Comparison of ENCODE assay signal across 26 cellular contexts in genomic region chr16:25633549-25633948, GRCh38. TPM values are rescaled to one million over a fixed set of nuclear protein-coding genes. Genes with fewer than 3 reads are reported as not detected.
DNase-seq lines count a peak whose midpoint lies in the region; ATAC-seq, FAIRE-seq and TF ChIP-seq lines count a peak whose summit lies in the region.
"Had no signal": no experiment of that assay in that cellular context is flagged by ENCODE, and none has a peak within 500 bp of the region (broad histone marks: within the 10 kb centered on the region; RNA-seq: fewer than 3 reads in every experiment).

No MANE protein-coding gene starts in this region.

- DNase-seq in SK-N-SH (no peak), RCC 7860 (ENCODE audit: low spot score) (peak; percentile 92), fibroblast of mammary gland (ENCODE audit: low read depth) (peak; percentile 21), urothelium cell line (ENCODE audit: low spot score) (peak; percentile 35), NCI-H1436 treated with DMSO at 0.1 percent for 48 hours (lab: John Stamatoyannopoulos, UW) (no peak)
- DNase-seq: 8988T; activated CD4-positive, alpha-beta T cell treated with anti-CD3 and anti-CD28 coated beads, Interleukin-2, amount 50 U/mL, for 1 hour; BE2C; glutamatergic neuron; GOT3; Kasumi-1; naive B cell; NCI-H1105 treated with DMSO at 0.1 percent for 48 hours; NCI-H446 treated with DMSO at 0.1 percent for 48 hours; ovary; Right ventricle myocardium superior; stimulated activated CD4-positive, alpha-beta T cell treated with anti-CD3 and anti-CD28 coated beads, Interleukin-15, amount 100 ng/mL, for 24 hours; substantia nigra had no signal

- FAIRE-seq in RCC 7860 (lab: Jason Lieb, UNC) (peak; percentile 97), urothelium cell line (lab: Jason Lieb, UNC) (no peak)
- FAIRE-seq: G401.6, GM19239 had no signal

- no peak for TF ChIP-seq EP300 in SK-N-SH (IDR thresholded peaks at IDR 0.05; ENCODE audit: borderline replicate concordance in 1 of 2, low read depth in 1 of 2, low read length in 1 of 2)

- H3F3A ChIP-seq in SK-N-SH (replicated peaks; ENCODE audit: insufficient read depth) = no peaks in the 10 kb centered on the region

- H3K9ac ChIP-seq in SK-N-SH = no peak overlapping the region

- no peak for TF ChIP-seq RAD21 in SK-N-SH (IDR thresholded peaks at IDR 0.05; ENCODE audit: low read length)

- no peaks in the 10 kb centered on the region for H3K9me2 ChIP-seq in SK-N-SH

- no peaks in the 10 kb centered on the region for H4K20me1 ChIP-seq in SK-N-SH (ENCODE audit: insufficient read depth)

- no peaks in the 10 kb centered on the region for H3K79me2 ChIP-seq in SK-N-SH (ENCODE audit: insufficient read depth)

- TF ChIP-seq CTCF in SK-N-SH (IDR thresholded peaks at IDR 0.05) (no peak), fibroblast of mammary gland (conservative IDR thresholded peaks at IDR 0.05; ENCODE audit: control insufficient read depth, insufficient read depth, low read depth, low read length) (no peak)

- no peaks in the 10 kb centered on the region for H3K4me1 ChIP-seq in SK-N-SH (ENCODE audit: control insufficient read depth in 1 of 2, insufficient read depth in 2 of 2, low read depth in 1 of 2, low read length in 1 of 2)
- H3K4me1 ChIP-seq: BE2C, right lobe of liver had no signal

- 0% methylated on average over 2 of the region's 2 CpGs for WGBS in SK-N-SH (ENCODE audit: low lambda C conversion rate)

- ATAC-seq in SK-N-SH treated with all-trans-retinoic acid at 6 μM for 48 hours (no peak), GM19351 (IDR thresholded peaks at IDR 0.05; ENCODE audit: unreplicated experiment) (no peak), HG03439 (IDR thresholded peaks at IDR 0.05; ENCODE audit: unreplicated experiment) (no peak)
- ATAC-seq: activated T-helper 17 cell treated with anti-CD3 and anti-CD28 coated beads, Interleukin-2, amount 50 U/mL, for 72 hours had no signal

- POLR2A ChIA-PET in SK-N-SH (lab: Yijun Ruan, JAX) = no interaction called here

- CTCF ChIA-PET in SK-N-SH (lab: Yijun Ruan, JAX) = interaction anchor here (0.8 to 1.1 kb wide), 2 partner anchors 10 to 13 kb away, joined by 3 to 4 read pairs; no protein-coding TSS in a partner anchor

- no peak overlapping the region for H3K4me2 ChIP-seq in SK-N-SH

- H3K4me3 ChIP-seq in SK-N-SH (ENCODE audit: low read depth in 2 of 2, low read length in 1 of 2) = no peak overlapping the region
- H3K4me3 ChIP-seq in fibroblast of mammary gland (ENCODE audit: control insufficient read depth, low read depth, low read length) = no peak overlapping the region
- H3K4me3 ChIP-seq: lung, ovary, right lobe of liver had no signal

- H2AFZ ChIP-seq in SK-N-SH (ENCODE audit: low read depth) = no peak overlapping the region

- H3K27ac ChIP-seq in SK-N-SH (ENCODE audit: low read depth in 2 of 2, low read length in 1 of 2) = no peak overlapping the region
- H3K27ac ChIP-seq: ovary, right lobe of liver had no signal

- H3K27me3 ChIP-seq in SK-N-SH (ENCODE audit: insufficient read depth) = no peaks in the 10 kb centered on the region
- H3K27me3 ChIP-seq: BE2C, ovary, right lobe of liver had no signal

- no peaks in the 10 kb centered on the region for H3K36me3 ChIP-seq in SK-N-SH (replicated peaks in 1 of 2; ENCODE audit: control insufficient read depth in 1 of 2, insufficient read depth in 2 of 2, low read length in 1 of 2)
- H3K36me3 ChIP-seq: BE2C, ovary, right lobe of liver had no signal

- no peaks in the 10 kb centered on the region for H3K9me3 ChIP-seq in SK-N-SH
- H3K9me3 ChIP-seq: BE2C, ovary, right lobe of liver had no signal

TF ChIP-seq in SK-N-SH, 30 proteins besides CTCF, POLR2A, EP300 and RAD21:
- TF ChIP-seq, protein P1, sequence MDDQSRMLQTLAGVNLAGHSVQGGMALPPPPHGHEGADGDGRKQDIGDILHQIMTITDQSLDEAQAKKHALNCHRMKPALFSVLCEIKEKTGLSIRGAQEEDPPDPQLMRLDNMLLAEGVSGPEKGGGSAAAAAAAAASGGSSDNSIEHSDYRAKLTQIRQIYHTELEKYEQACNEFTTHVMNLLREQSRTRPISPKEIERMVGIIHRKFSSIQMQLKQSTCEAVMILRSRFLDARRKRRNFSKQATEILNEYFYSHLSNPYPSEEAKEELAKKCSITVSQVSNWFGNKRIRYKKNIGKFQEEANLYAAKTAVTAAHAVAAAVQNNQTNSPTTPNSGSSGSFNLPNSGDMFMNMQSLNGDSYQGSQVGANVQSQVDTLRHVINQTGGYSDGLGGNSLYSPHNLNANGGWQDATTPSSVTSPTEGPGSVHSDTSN (IDR thresholded peaks at IDR 0.05) = no peak
- TF ChIP-seq FOSL2 (IDR thresholded peaks at IDR 0.05; ENCODE audit: borderline replicate concordance, low read depth) = peak; percentile 51; the same call in 1 of the 2 replicates

TF ChIP-seq in SK-N-SH treated with all-trans-retinoic acid at 6 μM for 48 hours, 23 proteins besides CTCF, POLR2A, EP300 and RAD21:
- TF ChIP-seq, protein P2, sequence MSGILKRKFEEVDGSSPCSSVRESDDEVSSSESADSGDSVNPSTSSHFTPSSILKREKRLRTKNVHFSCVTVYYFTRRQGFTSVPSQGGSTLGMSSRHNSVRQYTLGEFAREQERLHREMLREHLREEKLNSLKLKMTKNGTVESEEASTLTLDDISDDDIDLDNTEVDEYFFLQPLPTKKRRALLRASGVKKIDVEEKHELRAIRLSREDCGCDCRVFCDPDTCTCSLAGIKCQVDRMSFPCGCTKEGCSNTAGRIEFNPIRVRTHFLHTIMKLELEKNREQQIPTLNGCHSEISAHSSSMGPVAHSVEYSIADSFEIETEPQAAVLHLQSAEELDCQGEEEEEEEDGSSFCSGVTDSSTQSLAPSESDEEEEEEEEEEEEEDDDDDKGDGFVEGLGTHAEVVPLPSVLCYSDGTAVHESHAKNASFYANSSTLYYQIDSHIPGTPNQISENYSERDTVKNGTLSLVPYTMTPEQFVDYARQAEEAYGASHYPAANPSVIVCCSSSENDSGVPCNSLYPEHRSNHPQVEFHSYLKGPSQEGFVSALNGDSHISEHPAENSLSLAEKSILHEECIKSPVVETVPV (CRISPR knock-in tag; IDR thresholded peaks at IDR 0.05) = no peak
- TF ChIP-seq ZNF70 (CRISPR knock-in tag; IDR thresholded peaks at IDR 0.05) = no peak
- no peak for TF ChIP-seq POU6F1 (CRISPR knock-in tag; IDR thresholded peaks at IDR 0.05; ENCODE audit: borderline replicate concordance, low read depth)
- TF ChIP-seq ZNF565 (CRISPR knock-in tag; conservative IDR thresholded peaks at IDR 0.05; ENCODE audit: low read depth) = no peak

RNA-seq across cellular contexts. Expression of gene HS3ST4, which starts 58.2 kb away (rescaled TPM):
- polyA plus RNA-seq in SK-N-SH (2012; rRNA removed) = not detected in 2 replicates
- polyA plus RNA-seq in SK-N-SH (2012; cell fraction: cytosol; rRNA removed) = not detected in 2 replicates
- not detected in 2 replicates for polyA plus RNA-seq in SK-N-SH (2012; cell fraction: nucleus; rRNA removed)
- polyA plus RNA-seq: lung, ovary had no signal

Comparison
In these comparisons a context has a peak if more than half of its experiments do, and no peak if none do; other contexts are left out.
1. DNase-seq: peak in RCC 7860 (single experiment), fibroblast of mammary gland (single experiment) and urothelium cell line (single experiment); none in SK-N-SH (single experiment) and NCI-H1436 treated with DMSO at 0.1 percent for 48 hours (single experiment).